Comparison of ENCODE assay signal across 27 cellular contexts in the genomic region with DNA sequence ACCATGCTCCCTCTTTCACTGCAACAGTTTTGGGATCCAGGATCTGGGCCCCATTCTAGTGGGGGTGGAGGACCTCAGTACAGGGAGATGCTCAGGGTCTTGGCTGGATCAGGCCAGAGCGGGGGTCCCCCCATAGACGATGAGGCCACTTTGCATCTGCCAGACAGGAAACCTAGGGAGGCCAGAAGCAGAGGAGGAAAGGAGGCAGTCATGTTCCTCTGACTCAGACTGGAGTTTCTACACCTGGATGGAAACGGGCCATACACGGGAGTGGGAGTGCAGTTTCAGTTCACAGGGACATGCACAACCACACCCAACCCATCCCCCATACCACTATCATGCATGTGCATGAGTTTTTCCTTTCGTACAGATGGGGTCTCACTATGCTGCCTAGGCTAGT. TPM values are rescaled to one million over a fixed set of nuclear protein-coding genes. Genes with fewer than 3 reads are reported as not detected.
"Had no signal": no experiment of that assay in that cellular context is flagged by ENCODE, and none has a peak within 500 bp of the region (broad histone marks: within the 10 kb centered on the region; RNA-seq: fewer than 3 reads in every experiment).

No MANE protein-coding gene starts in this region.

- H3K4me3 ChIP-seq: adrenal gland, body of pancreas, esophagus muscularis mucosa, heart left ventricle, pancreas, psoas muscle, smooth muscle cell, suprapubic skin, tibial artery, upper lobe of right lung had no signal

- H3K4me1 ChIP-seq: adrenal gland, foreskin keratinocyte, pancreas, psoas muscle had no signal

- H3K27ac ChIP-seq: adrenal gland, body of pancreas, esophagus muscularis mucosa, foreskin keratinocyte, heart left ventricle, pancreas, psoas muscle, suprapubic skin, tibial artery, upper lobe of right lung, WERI-Rb-1 had no signal

- H3K9me3 ChIP-seq: adrenal gland, body of pancreas, pancreas, psoas muscle, suprapubic skin, upper lobe of right lung had no signal

- DNase-seq: activated CD8-positive, alpha-beta memory T cell treated with anti-CD3 and anti-CD28 coated beads, Interleukin-2, amount 10 ng/mL, durations not matched to agents 7 days and 5 days; activated CD8-positive, alpha-beta T cell treated with anti-CD3 and anti-CD28 coated beads, Interleukin-2, amount 10 ng/mL, durations not matched to agents 7 days and 5 days; activated naive CD4-positive, alpha-beta T cell; activated T-cell treated with anti-CD3 and anti-CD28 coated beads, Interleukin-2, amount 50 U/mL, for 72 hours; adrenal gland; aorta; body of pancreas; foreskin keratinocyte; heart left ventricle; hypothalamus; immature natural killer cell; kidney; left colon; naive thymus-derived CD4-positive, alpha-beta T cell; pancreas; psoas muscle; stimulated activated CD4-positive, alpha-beta T cell treated with anti-CD3 and anti-CD28 coated beads, Interleukin-2, amount 100 ng/mL, for 24 hours; stimulated activated naive CD4-positive, alpha-beta T cell; T-helper 9 cell; tibial artery; upper lobe of right lung; WERI-Rb-1 had no signal

- ATAC-seq: activated CD4-positive, CD25-positive, alpha-beta regulatory T cell treated with anti-CD3 and anti-CD28 coated beads, Interleukin-2, amount 50 U/mL, for 24 hours; activated CD8-positive, alpha-beta memory T cell treated with anti-CD3 and anti-CD28 coated beads, Interleukin-2, amount 10 ng/mL, durations not matched to agents 7 days and 5 days; activated CD8-positive, alpha-beta T cell treated with anti-CD3 and anti-CD28 coated beads, Interleukin-2, amount 10 ng/mL, durations not matched to agents 7 days and 5 days; activated T-cell treated with anti-CD3 and anti-CD28 coated beads, Interleukin-2, amount 50 U/mL, for 72 hours; body of pancreas; foreskin keratinocyte; heart left ventricle; left colon; naive thymus-derived CD4-positive, alpha-beta T cell; pancreas; psoas muscle; upper lobe of right lung had no signal

- H3K36me3 ChIP-seq: adrenal gland, esophagus muscularis mucosa, heart left ventricle, pancreas, suprapubic skin, tibial artery, upper lobe of right lung, WERI-Rb-1 had no signal

RNA-seq across cellular contexts. Expression of a gene that starts 3.6 kb away (rescaled TPM):
- total RNA-seq: activated CD8-positive, alpha-beta memory T cell treated with anti-CD3 and anti-CD28 coated beads, Interleukin-2, amount 10 ng/mL, durations not matched to agents 7 days and 5 days; activated CD8-positive, alpha-beta T cell treated with anti-CD3 and anti-CD28 coated beads, Interleukin-2, amount 10 ng/mL, durations not matched to agents 7 days and 5 days; activated T-cell treated with anti-CD3 and anti-CD28 coated beads, Interleukin-2, amount 50 U/mL, for 72 hours; endothelial cell of umbilical vein; upper lobe of right lung had no signal
